ENCODE assay signal across 1 cellular context in genomic region chr13:77507931-77508776, GRCh38.
TF ChIP-seq lines count a peak whose summit lies in the region.

No MANE protein-coding gene starts in this region.

TF ChIP-seq in HEK293, 187 proteins besides CTCF, POLR2A, EP300 and RAD21 (continued from another document):
- TF ChIP-seq ZIC2 (tag by site-specific recombination; IDR thresholded peaks at IDR 0.05) (no peak), ZFP37 (tag by site-specific recombination; IDR thresholded peaks at IDR 0.05) (0 out of 2 replicates have a peak, but pooled peaks have one; percentile 59), YY2 (tag by site-specific recombination; IDR thresholded peaks at IDR 0.05) (no peak), ZNF843 (tag by site-specific recombination; IDR thresholded peaks at IDR 0.05) (peak; percentile 57)
